23 cellular contexts compared by ENCODE assay signal in the genomic region with DNA sequence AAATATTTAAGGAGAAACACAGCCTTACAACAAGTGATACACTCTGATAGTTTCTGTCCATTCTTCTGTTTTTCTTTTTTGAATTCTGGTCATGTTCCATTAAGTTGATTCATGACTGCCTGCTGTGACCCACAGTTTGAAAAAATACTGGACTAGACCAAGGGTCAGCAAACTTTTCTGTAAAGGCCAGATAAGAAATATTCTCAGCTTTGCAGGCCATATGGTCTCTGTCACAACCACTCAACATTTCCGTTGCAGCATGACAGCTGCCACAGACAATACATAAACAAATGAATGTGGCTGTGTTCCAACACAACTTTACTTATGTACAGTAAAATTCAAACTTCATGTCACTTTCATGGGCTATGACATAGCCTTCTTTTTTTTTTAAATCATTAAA.
DNase-seq lines count a peak whose midpoint lies in the region; TF ChIP-seq lines count a peak whose summit lies in the region.
"Had no signal": no experiment of that assay in that cellular context is flagged by ENCODE, and none has a peak within 500 bp of the region (broad histone marks: within the 10 kb centered on the region; RNA-seq: fewer than 3 reads in every experiment).

No MANE protein-coding gene starts in this region.

- no peak overlapping the region for H3K27ac ChIP-seq in neural progenitor cell
- H3K27ac ChIP-seq: foreskin keratinocyte, left lung, sigmoid colon, thyroid gland, VCaP had no signal

- no peak for TF ChIP-seq CTCF in neural progenitor cell (IDR thresholded peaks at IDR 0.05)

- no peaks in the 10 kb centered on the region for H3K79me2 ChIP-seq in neural progenitor cell (ENCODE audit: low read depth)

- H3F3A ChIP-seq in neural progenitor cell (ENCODE audit: low read depth): no peaks in the 10 kb centered on the region

- H3K27ac Mint-ChIP-seq in immature natural killer cell (peak overlapping the region in 5 of 6 donors; percentile 47 to 80 (median 56)), neural progenitor cell (no peak overlapping the region)
- H3K27ac Mint-ChIP-seq: CD4-positive, CD25-positive, alpha-beta regulatory T cell; stimulated activated naive B cell treated with anti-CD40 and anti-IgM and Interleukin-4, amounts not matched to agents 10 μg/mL and 1 μg/mL and 100 μg/mL, for 72 hours had no signal

- peaks cover 17% of the 10 kb centered on the region for H3K4me1 ChIP-seq in neural progenitor cell
- H3K4me1 ChIP-seq: foreskin keratinocyte, left lung, thyroid gland had no signal

- DNase-seq in M059J (ENCODE audit: low read depth) (peak; percentile 55), SK-N-DZ (ENCODE audit: low spot score) (peak; percentile 46), dermis blood vessel endothelial cell (peak; percentile 88), immature natural killer cell (no peak), mesenteric fat pad (ENCODE audit: low spot score) (no peak), MV-4-11 (lab: John Stamatoyannopoulos, UW) (no peak), neural progenitor cell (ENCODE audit: low spot score) (no peak)
- DNase-seq in effector CD4-positive, alpha-beta T cell: no peak
- DNase-seq: activated gamma-delta T cell; CD4-positive, CD25-positive, alpha-beta regulatory T cell; cerebellar nuclear complex; DND-41; foreskin keratinocyte; IMR-90; left lung; NCI-H2029; NCI-H446 treated with DMSO at 0.1 percent for 48 hours; occipital lobe; sigmoid colon; stimulated activated naive B cell treated with anti-CD40 and anti-IgM and Interleukin-4, amounts not matched to agents 10 μg/mL and 1 μg/mL and 100 μg/mL, for 72 hours; T-helper 1 cell; thyroid gland had no signal

- H3K9me3 ChIP-seq in neural progenitor cell (ENCODE audit: low read depth): no peaks in the 10 kb centered on the region
- H3K9me3 ChIP-seq: left lung, sigmoid colon, thyroid gland had no signal

- H3K4me1 Mint-ChIP-seq in immature natural killer cell: peaks cover 36 to 46% of the 10 kb centered on the region in 2 donors
- H3K4me1 Mint-ChIP-seq in neural progenitor cell: peaks cover 44% of the 10 kb centered on the region
- H3K4me1 Mint-ChIP-seq: stimulated activated naive B cell treated with anti-CD40 and anti-IgM and Interleukin-4, amounts not matched to agents 10 μg/mL and 1 μg/mL and 100 μg/mL, for 72 hours had no signal

- H3K27me3 Mint-ChIP-seq in immature natural killer cell (ENCODE audit: low read depth in 3 of 3): peaks cover 0 to 9% (median 2%) of the 10 kb centered on the region in 3 donors
- no peaks in the 10 kb centered on the region for H3K27me3 Mint-ChIP-seq in neural progenitor cell (ENCODE audit: insufficient read depth, low read depth)

- no peak overlapping the region for H3K9ac ChIP-seq in neural progenitor cell

- no peaks in the 10 kb centered on the region for H3K36me3 ChIP-seq in neural progenitor cell
- H3K36me3 ChIP-seq: left lung, sigmoid colon, thyroid gland had no signal

- H3K27me3 ChIP-seq in neural progenitor cell: no peaks in the 10 kb centered on the region
- H3K27me3 ChIP-seq: foreskin keratinocyte, left lung, sigmoid colon, thyroid gland had no signal

- H3K4me2 ChIP-seq in neural progenitor cell: no peak overlapping the region

- H3K36me3 Mint-ChIP-seq in immature natural killer cell (peaks cover 8 to 12% (median 11%) of the 10 kb centered on the region in 3 donors), neural progenitor cell (no peaks in the 10 kb centered on the region)
- H3K36me3 Mint-ChIP-seq: CD4-positive, CD25-positive, alpha-beta regulatory T cell; stimulated activated naive B cell treated with anti-CD40 and anti-IgM and Interleukin-4, amounts not matched to agents 10 μg/mL and 1 μg/mL and 100 μg/mL, for 72 hours had no signal

- H4K20me1 ChIP-seq in neural progenitor cell (ENCODE audit: low read depth): no peaks in the 10 kb centered on the region

- no peak overlapping the region for H2AFZ ChIP-seq in neural progenitor cell (replicated peaks)

- H3K4me3 Mint-ChIP-seq in immature natural killer cell (peak overlapping the region in 3 of 5 donors; percentile 28 to 53 (median 45)), neural progenitor cell (no peak overlapping the region)
- H3K4me3 Mint-ChIP-seq: CD4-positive, CD25-positive, alpha-beta regulatory T cell; stimulated activated naive B cell treated with anti-CD40 and anti-IgM and Interleukin-4, amounts not matched to agents 10 μg/mL and 1 μg/mL and 100 μg/mL, for 72 hours had no signal

- H3K9me3 Mint-ChIP-seq in immature natural killer cell (peaks cover 0 to 8% (median under 1%) of the 10 kb centered on the region in 6 donors), neural progenitor cell (no peaks in the 10 kb centered on the region)

- H3K4me3 ChIP-seq in neural progenitor cell: no peak overlapping the region
- H3K4me3 ChIP-seq: left lung, sigmoid colon, thyroid gland had no signal

Comparison
In these comparisons a context has a peak if more than half of its experiments do, and no peak if none do; other contexts are left out.
1. DNase-seq: peak in M059J (single experiment), SK-N-DZ (single experiment) and dermis blood vessel endothelial cell (single experiment); none in immature natural killer cell (0 of 3), effector CD4-positive, alpha-beta T cell (single experiment), mesenteric fat pad (single experiment), MV-4-11 (single experiment) and neural progenitor cell (single experiment).